In the genomic region with DNA sequence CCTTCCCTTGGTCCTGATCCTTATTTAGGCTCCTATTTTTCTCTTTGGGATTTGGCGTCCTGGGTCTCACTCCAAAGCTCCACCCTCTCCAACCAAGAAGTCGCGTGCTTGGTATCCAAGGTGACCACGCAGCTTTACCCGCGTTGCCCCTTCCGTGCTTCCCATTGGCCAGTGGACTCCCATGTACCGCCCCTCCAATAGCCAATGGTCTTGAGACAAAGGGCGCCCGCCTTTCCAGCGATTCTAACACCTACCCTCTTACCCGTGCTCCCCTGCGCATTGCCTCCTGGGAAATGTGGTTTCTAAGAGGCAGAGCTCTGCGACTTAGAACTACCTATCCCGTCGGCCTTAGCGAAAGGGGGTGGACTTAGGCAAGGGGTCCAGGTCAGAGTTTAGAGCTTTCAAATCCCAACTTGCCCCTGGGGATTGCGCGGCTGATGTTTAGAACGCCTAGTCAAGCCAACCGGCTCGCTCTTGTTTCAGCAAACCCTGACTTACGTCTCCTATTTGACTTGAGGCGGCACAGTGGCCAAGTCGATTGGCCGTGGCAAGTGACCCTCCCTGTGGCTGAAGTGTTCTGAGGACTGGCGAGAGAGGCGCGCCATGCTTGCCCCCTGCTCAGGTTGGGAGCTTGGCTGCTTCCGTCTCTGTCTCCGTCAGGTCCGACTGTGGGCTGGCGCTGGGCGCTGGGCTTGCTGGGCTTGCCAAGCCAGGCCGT, we compare ENCODE assay signal across 8 cellular contexts. TPM values are rescaled to one million over a fixed set of nuclear protein-coding genes. Genes with fewer than 3 reads are reported as not detected.
A peak's percentile ranks its signal among the peaks of the same experiment; 100 is the strongest.
DNase-seq lines count a peak whose midpoint lies in the region; ATAC-seq and TF ChIP-seq lines count a peak whose summit lies in the region.
"Not testable (repeated sequence)": the region's sequence is repeated elsewhere in the genome, so short reads cannot be mapped to it uniquely, and the experiment has no call there.

Gene FAM185A (plus strand): TSS at position 395 of the 718 bp plus-strand sequence. CDS start 209 bp downstream, at position 604.

- DNase-seq in DMS79 treated with DMSO at 0.1 percent for 48 hours (lab: John Stamatoyannopoulos, UW) = peak; percentile 99
- DNase-seq in Panc1 (ENCODE audit: low read depth, low spot score) = peak; percentile 99
- DNase-seq in activated T-cell treated with anti-CD3 and anti-CD28 coated beads, Interleukin-2, amount 50 U/mL, for 72 hours = peak; percentile 93 to 97
- DNase-seq in esophagus muscularis mucosa (ENCODE audit: extremely low spot score) = peak; percentile 100
- peak; percentile 83 to 84 for DNase-seq in stimulated activated CD8-positive, alpha-beta memory T cell treated with anti-CD3 and anti-CD28 coated beads, Interleukin-7, amount 100 ng/mL, for 1 hour (ENCODE audit: low read depth in 2 of 2)

- H3K27ac Mint-ChIP-seq in activated T-cell treated with anti-CD3 and anti-CD28 coated beads, Interleukin-2, amount 50 U/mL, for 72 hours = peak within 1 kb of the TSS; percentile 39

- peaks cover 16% of the 10 kb centered on the region for H3K4me1 Mint-ChIP-seq in activated T-cell treated with anti-CD3 and anti-CD28 coated beads, Interleukin-2, amount 50 U/mL, for 72 hours (ENCODE audit: low read depth)

- H3K27me3 Mint-ChIP-seq in activated T-cell treated with anti-CD3 and anti-CD28 coated beads, Interleukin-2, amount 50 U/mL, for 72 hours (ENCODE audit: low read depth) = not testable (repeated sequence)

- CTCF ChIA-PET in Panc1 (lab: Charles Lee) = interaction anchor here (1.2 kb wide), 1 partner anchor 314 kb away, joined by 8 read pairs; no protein-coding TSS in a partner anchor

- H3K36me3 ChIP-seq in KMS-11 (ENCODE audit: insufficient read depth); Panc1 (ENCODE audit: control insufficient read depth, insufficient read depth, low read length); esophagus muscularis mucosa; muscle layer of colon (ENCODE audit: insufficient read depth, low read length): not testable (repeated sequence)

- POLR2A ChIA-PET in Panc1 (lab: Charles Lee) = not testable (repeated sequence)

- peak within 1 kb of the TSS; percentile 82 for H3K4me3 Mint-ChIP-seq in activated T-cell treated with anti-CD3 and anti-CD28 coated beads, Interleukin-2, amount 50 U/mL, for 72 hours

- in situ Hi-C loops in Panc1 (cut with HindIII; ENCODE audit: low pct_unique_long_range_greater_than_20kb, low sequenced_read_pairs) = not testable (repeated sequence)

- ATAC-seq in GM21786 (IDR thresholded peaks at IDR 0.05; ENCODE audit: unreplicated experiment) (peak; percentile 98), Panc1 (peak; percentile 99)
- ATAC-seq in activated T-cell treated with anti-CD3 and anti-CD28 coated beads, Interleukin-2, amount 50 U/mL, for 72 hours (replicated peaks in 1 of 2) = peak; percentile 99

- peaks cover 23% of the 10 kb centered on the region for H3K4me1 ChIP-seq in KMS-11 (ENCODE audit: low read depth, poor library complexity, severe bottlenecking)
- not testable (repeated sequence) for H3K4me1 ChIP-seq in Panc1 (ENCODE audit: control insufficient read depth, insufficient read depth, low read length); muscle layer of colon (ENCODE audit: insufficient read depth, low read length)
- peaks cover 9 to 30% (median 24%) of the 10 kb centered on the region in 4 donors for H3K4me1 ChIP-seq in esophagus muscularis mucosa

- H3K4me3 ChIP-seq in KMS-11 (IDR thresholded peaks at IDR 0.05; ENCODE audit: insufficient read depth, low read depth, low read length) = not testable (repeated sequence)
- H3K4me3 ChIP-seq in Panc1 (ENCODE audit: low read depth in 2 of 2, low read length in 2 of 2) = peak within 1 kb of the TSS; percentile 55 to 84
- H3K4me3 ChIP-seq in esophagus muscularis mucosa = peak within 1 kb of the TSS; percentile 64 to 77 (median 68)
- peak within 1 kb of the TSS; percentile 44 to 80 for H3K4me3 ChIP-seq in muscle layer of colon (ENCODE audit: low read depth in 1 of 2, low read length in 2 of 2)

- peak within 1 kb of the TSS; percentile 72 for H2AFZ ChIP-seq in KMS-11 (ENCODE audit: low read depth)

- H3K27ac ChIP-seq in KMS-11; muscle layer of colon (ENCODE audit: low read depth, low read length): not testable (repeated sequence)
- H3K27ac ChIP-seq in Panc1 (ENCODE audit: low read length) = peak within 1 kb of the TSS; percentile 70
- peak within 1 kb of the TSS; percentile 77 to 79 (median 78) for H3K27ac ChIP-seq in esophagus muscularis mucosa (replicated peaks in 1 of 4)

- H3K9me3 Mint-ChIP-seq in activated T-cell treated with anti-CD3 and anti-CD28 coated beads, Interleukin-2, amount 50 U/mL, for 72 hours = not testable (repeated sequence)

- not testable (repeated sequence) for TF ChIP-seq CTCF in KMS-11 (conservative IDR thresholded peaks at IDR 0.05; ENCODE audit: low read depth, low read length); Panc1 (IDR thresholded peaks at IDR 0.05)
- peak in 1 of 3 experiments; percentile 22 for TF ChIP-seq CTCF in esophagus muscularis mucosa (IDR thresholded peaks at IDR 0.05)

- H3K79me2 ChIP-seq in KMS-11 (ENCODE audit: insufficient read depth, low read depth) = not testable (repeated sequence)

- not testable (repeated sequence) for H3K9me3 ChIP-seq in Panc1 (ENCODE audit: control insufficient read depth, insufficient read depth, low read depth, low read length); esophagus muscularis mucosa; muscle layer of colon (ENCODE audit: low read length)

- not testable (repeated sequence) for BruUV-seq in Panc1 (replicated peaks; lab: Mats Ljungman, UMichigan)

- TF ChIP-seq EP300 in esophagus muscularis mucosa (IDR thresholded peaks at IDR 0.05) = not testable (repeated sequence)

- intact Hi-C loops in Panc1 (cut with micrococcal nuclease; ENCODE audit: unreplicated experiment); esophagus muscularis mucosa (cut with DNase I): not testable (repeated sequence)

- peak within 1 kb of the TSS; percentile 79 for H3K4me2 ChIP-seq in KMS-11

- not testable (repeated sequence) for H3K36me3 Mint-ChIP-seq in activated T-cell treated with anti-CD3 and anti-CD28 coated beads, Interleukin-2, amount 50 U/mL, for 72 hours (ENCODE audit: insufficient read depth in 2 of 2)

- H3K9ac ChIP-seq in KMS-11 = peak within 1 kb of the TSS; percentile 41; the same call in 1 of the 2 replicates
- peak within 1 kb of the TSS; percentile 30 for H3K9ac ChIP-seq in muscle layer of colon (ENCODE audit: low read length)

- not testable (repeated sequence) for H3K27me3 ChIP-seq in KMS-11 (ENCODE audit: insufficient read depth, low read depth); Panc1 (ENCODE audit: control insufficient read depth, insufficient read depth, low read length); esophagus muscularis mucosa; muscle layer of colon (ENCODE audit: control insufficient read depth in 1 of 2, insufficient read depth in 2 of 2, low read length in 2 of 2)

- not testable (repeated sequence) for TF ChIP-seq POLR2A in esophagus muscularis mucosa (IDR thresholded peaks at IDR 0.05; ENCODE audit: low read depth)

- WGBS in esophagus muscularis mucosa = 1% methylated on average over 17 of the region's 35 CpGs

- H4K20me1 ChIP-seq in KMS-11 (ENCODE audit: insufficient read depth) = not testable (repeated sequence)

RNA-seq across cellular contexts. Expression of gene FAM185A, which starts in this region (rescaled TPM):
- total RNA-seq in Panc1 (2021; ENCODE audit: unreplicated experiment) = 8.9 TPM
- polyA plus RNA-seq in Panc1 (2012; ENCODE audit: insufficient read length) = 5.7 TPM
- total RNA-seq in activated T-cell treated with anti-CD3 and anti-CD28 coated beads, Interleukin-2, amount 50 U/mL, for 72 hours = 1 to 10 TPM; 7.0 to 8.3 TPM
- 10 to 100 TPM in 3 of 4 donors, 1 to 10 TPM in 1; 8.3 to 19.5 (median 11.9) TPM for total RNA-seq in esophagus muscularis mucosa
